Comparison of ENCODE assay signal across 8 cellular contexts in genomic region chr16:57590654-57591085, GRCh38. TPM values are rescaled to one million over a fixed set of nuclear protein-coding genes. Genes with fewer than 3 reads are reported as not detected.
DNase-seq lines count a peak whose midpoint lies in the region; ATAC-seq, FAIRE-seq and TF ChIP-seq lines count a peak whose summit lies in the region.

No MANE protein-coding gene starts in this region.

- no peak overlapping the region for H3K4me3 Mint-ChIP-seq in CD8-positive, alpha-beta T cell
- peak overlapping the region; percentile 77 for H3K4me3 Mint-ChIP-seq in activated naive CD8-positive, alpha-beta T cell treated with anti-CD3 and anti-CD28 coated beads, Interleukin-2, amount 10 ng/mL, durations not matched to agents 7 days and 5 days

- no peak for DNase-seq in CD8-positive, alpha-beta T cell
- no peak for DNase-seq in activated naive CD8-positive, alpha-beta T cell treated with anti-CD3 and anti-CD28 coated beads, Interleukin-2, amount 10 ng/mL, durations not matched to agents 7 days and 5 days
- DNase-seq in lung microvascular endothelial cell (ENCODE audit: low read depth in 2 of 2) (peak; percentile 72 to 75), D721Med (ENCODE audit: insufficient read length, low spot score) (no peak), GM13976 (ENCODE audit: low spot score) (no peak), NCI-H446 treated with DMSO at 0.1 percent for 48 hours (lab: John Stamatoyannopoulos, UW) (no peak), NCI-H2029 (lab: John Stamatoyannopoulos, UW) (no peak)

- no peak for TF ChIP-seq CTCF in CD8-positive, alpha-beta T cell (IDR thresholded peaks at IDR 0.05)
- no peak for TF ChIP-seq CTCF in D721Med (IDR thresholded peaks at IDR 0.05; ENCODE audit: insufficient read depth, missing control alignments)
- TF ChIP-seq CTCF in GM13976 (IDR thresholded peaks at IDR 0.05; ENCODE audit: borderline replicate concordance, control extremely low read depth, extremely low read depth, insufficient read depth, missing control alignments): no peak

- peaks cover 34% of the 10 kb centered on the region for H3K4me1 ChIP-seq in CD8-positive, alpha-beta T cell (ENCODE audit: insufficient read depth, low read length)

- no peak for ATAC-seq in CD8-positive, alpha-beta T cell
- ATAC-seq in HG03280 (IDR thresholded peaks at IDR 0.05; ENCODE audit: unreplicated experiment): peak; percentile 11
- no peak for ATAC-seq in activated naive CD8-positive, alpha-beta T cell treated with anti-CD3 and anti-CD28 coated beads, Interleukin-2, amount 10 ng/mL, durations not matched to agents 7 days and 5 days (ENCODE audit: low read depth)

- H3K27me3 Mint-ChIP-seq in CD8-positive, alpha-beta T cell (ENCODE audit: low read depth): no peaks in the 10 kb centered on the region
- H3K27me3 Mint-ChIP-seq in activated naive CD8-positive, alpha-beta T cell treated with anti-CD3 and anti-CD28 coated beads, Interleukin-2, amount 10 ng/mL, durations not matched to agents 7 days and 5 days: no peaks in the 10 kb centered on the region

- H3K9me3 Mint-ChIP-seq in CD8-positive, alpha-beta T cell: peaks cover 3% of the 10 kb centered on the region
- peaks cover 2% of the 10 kb centered on the region for H3K9me3 Mint-ChIP-seq in activated naive CD8-positive, alpha-beta T cell treated with anti-CD3 and anti-CD28 coated beads, Interleukin-2, amount 10 ng/mL, durations not matched to agents 7 days and 5 days

- intact Hi-C loops in CD8-positive, alpha-beta T cell (cut with DNase I, micrococcal nuclease): loop anchor here (1.0 to 5.0 kb wide), 4 partner anchors 14 to 147 kb away; partner anchors contain the start of gene KATNB1 (in 1 of the 2)

- FAIRE-seq in D721Med (lab: Jason Lieb, UNC): no peak

- no peaks in the 10 kb centered on the region for H3K27me3 ChIP-seq in CD8-positive, alpha-beta T cell (ENCODE audit: insufficient read depth, low read length)

- POLR2A ChIA-PET in CD8-positive, alpha-beta T cell (lab: Charles Lee): interaction anchor here (3.2 kb wide), 1 partner anchor 19 kb away, joined by 18 read pairs; no protein-coding TSS in a partner anchor
- POLR2A ChIA-PET in activated naive CD8-positive, alpha-beta T cell treated with anti-CD3 and anti-CD28 coated beads, Interleukin-2, amount 10 ng/mL, durations not matched to agents 7 days and 5 days (lab: Charles Lee): interaction anchor here (0.7 to 5.1 kb wide), 8 partner anchors 9 to 145 kb away, joined by 3 to 60 read pairs (median 20); partner anchors contain the start of gene KATNB1

- no peak overlapping the region for H3K27ac ChIP-seq in CD8-positive, alpha-beta T cell (ENCODE audit: low read depth, low read length)

- H3K9me3 ChIP-seq in CD8-positive, alpha-beta T cell (ENCODE audit: low read length): no peaks in the 10 kb centered on the region

- H3K36me3 Mint-ChIP-seq in CD8-positive, alpha-beta T cell: peaks cover 2% of the 10 kb centered on the region
- peaks cover 5% of the 10 kb centered on the region for H3K36me3 Mint-ChIP-seq in activated naive CD8-positive, alpha-beta T cell treated with anti-CD3 and anti-CD28 coated beads, Interleukin-2, amount 10 ng/mL, durations not matched to agents 7 days and 5 days

- peaks cover 47% of the 10 kb centered on the region for H3K4me1 Mint-ChIP-seq in CD8-positive, alpha-beta T cell (ENCODE audit: low read depth)
- peaks cover 54% of the 10 kb centered on the region for H3K4me1 Mint-ChIP-seq in activated naive CD8-positive, alpha-beta T cell treated with anti-CD3 and anti-CD28 coated beads, Interleukin-2, amount 10 ng/mL, durations not matched to agents 7 days and 5 days

- no peaks in the 10 kb centered on the region for H3K36me3 ChIP-seq in CD8-positive, alpha-beta T cell (ENCODE audit: insufficient read depth, low read length)

- peak overlapping the region; percentile 84 for H3K27ac Mint-ChIP-seq in CD8-positive, alpha-beta T cell
- H3K27ac Mint-ChIP-seq in activated naive CD8-positive, alpha-beta T cell treated with anti-CD3 and anti-CD28 coated beads, Interleukin-2, amount 10 ng/mL, durations not matched to agents 7 days and 5 days: peak overlapping the region; percentile 93

- H3K4me3 ChIP-seq in CD8-positive, alpha-beta T cell (ENCODE audit: low read depth, low read length): no peak overlapping the region

- in situ Hi-C loops in GM13976 (cut with MboI; ENCODE audit: low sequenced_read_pairs, unreplicated experiment): no loop called here

- CTCF ChIA-PET in CD8-positive, alpha-beta T cell (lab: Charles Lee): interaction anchor here (0.5 to 20.0 kb wide), 13 partner anchors 11 to 1036 kb away, joined by 3 to 259 read pairs (median 8); no protein-coding TSS in a partner anchor

RNA-seq across cellular contexts. Expression of gene ADGRG1, which starts 37.8 kb away (rescaled TPM):
- total RNA-seq in CD8-positive, alpha-beta T cell: 1 to 10 TPM; 3.8 to 4.4 TPM
- 1 to 10 TPM; 4.3 to 5.6 TPM for total RNA-seq in activated naive CD8-positive, alpha-beta T cell treated with anti-CD3 and anti-CD28 coated beads, Interleukin-2, amount 10 ng/mL, durations not matched to agents 7 days and 5 days
- 1.4 and 17.4 TPM in 2 replicates for total RNA-seq in lung microvascular endothelial cell

RNA-seq across cellular contexts. Expression of gene ADGRG5, which starts 48.2 kb away (rescaled TPM):
- total RNA-seq in CD8-positive, alpha-beta T cell: 1 to 10 TPM; 1.1 to 2.0 TPM
- total RNA-seq in activated naive CD8-positive, alpha-beta T cell treated with anti-CD3 and anti-CD28 coated beads, Interleukin-2, amount 10 ng/mL, durations not matched to agents 7 days and 5 days: 10 to 100 TPM; 14.3 to 15.7 TPM
- not detected in 2 replicates for total RNA-seq in lung microvascular endothelial cell

RNA-seq across cellular contexts. Expression of gene CCDC102A, which starts 54.3 kb away (rescaled TPM):
- total RNA-seq in CD8-positive, alpha-beta T cell: 1 to 10 TPM; 2.1 to 3.1 TPM
- total RNA-seq in activated naive CD8-positive, alpha-beta T cell treated with anti-CD3 and anti-CD28 coated beads, Interleukin-2, amount 10 ng/mL, durations not matched to agents 7 days and 5 days: 10 to 100 TPM; 11.3 to 15.1 TPM
- 7.4 and 10.7 TPM in 2 replicates for total RNA-seq in lung microvascular endothelial cell

Comparison
In these comparisons a context has a peak if more than half of its experiments do, and no peak if none do; other contexts are left out.
1. DNase-seq: peak in lung microvascular endothelial cell (2 of 2); none in CD8-positive, alpha-beta T cell (0 of 7), activated naive CD8-positive, alpha-beta T cell treated with anti-CD3 and anti-CD28 coated beads, Interleukin-2, amount 10 ng/mL, durations not matched to agents 7 days and 5 days (single experiment), D721Med (single experiment), GM13976 (single experiment), NCI-H446 treated with DMSO at 0.1 percent for 48 hours (single experiment) and NCI-H2029 (single experiment).
2. RNA of gene ADGRG5, which starts 48.2 kb away (total RNA-seq): 14.3 to 15.7 TPM in activated naive CD8-positive, alpha-beta T cell treated with anti-CD3 and anti-CD28 coated beads, Interleukin-2, amount 10 ng/mL, durations not matched to agents 7 days and 5 days; 1.1 to 2.0 TPM in CD8-positive, alpha-beta T cell and not detected in lung microvascular endothelial cell; every median in the first group is over 4 times any median in the second.